In genomic region chr2:71597749-71598148, GRCh38 we compare ENCODE assay signal across 32 cellular contexts.
"Had no signal": no experiment of that assay in that cellular context is flagged by ENCODE, and none has a peak within 500 bp of the region (broad histone marks: within the 10 kb centered on the region; RNA-seq: fewer than 3 reads in every experiment).

No MANE protein-coding gene starts in this region.

- H3K4me3 Mint-ChIP-seq: activated CD4-positive, alpha-beta memory T cell treated with anti-CD3 and anti-CD28 coated beads for 36 hours; activated naive CD4-positive, alpha-beta T cell treated with anti-CD3 and anti-CD28 coated beads, Interleukin-2, amount 50 U/mL, for 24 hours; activated naive CD8-positive, alpha-beta T cell treated with anti-CD3 and anti-CD28 coated beads, Interleukin-2, amount 50 U/mL, for 24 hours; activated T-cell treated with anti-CD3 and anti-CD28 coated beads, Interleukin-2, amount 50 U/mL, for 24 hours; activated T-helper 17 cell treated with anti-CD3 and anti-CD28 coated beads, Interleukin-2, amount 50 U/mL, for 72 hours; endodermal cell; natural killer cell treated with Interleukin-12 subunit alpha and Interleukin-12 subunit beta and Interleukin-15 and Interleukin-18, amount 100 ng/mL, for 72 hours; stimulated activated effector memory CD8-positive, alpha-beta T cell treated with anti-CD3 and anti-CD28 coated beads, Interleukin-12 subunit alpha, Interleukin-12 subunit beta, amount 100 ng/mL, for 72 hours; stimulated activated naive CD8-positive, alpha-beta T cell treated with anti-CD3 and anti-CD28 coated beads, Interleukin-15, Interleukin-2, amounts not matched to agents 100 ng/mL and 50 ng/mL, for 24 hours; T-helper 1 cell treated with Interleukin-12 subunit alpha and Interleukin-12 subunit beta and Interleukin-4 antibody, amounts not matched to agents 30 μg/mL and 1 μg/mL, for 36 hours had no signal

- DNase-seq: activated CD4-positive, alpha-beta memory T cell treated with anti-CD3 and anti-CD28 coated beads for 36 hours; activated CD4-positive, alpha-beta T cell treated with anti-CD3 and anti-CD28 coated beads for 4 hours; activated CD8-positive, alpha-beta memory T cell treated with anti-CD3 and anti-CD28 coated beads, Interleukin-2, amount 50 U/mL, for 4 hours; activated naive CD8-positive, alpha-beta T cell treated with anti-CD3 and anti-CD28 coated beads, Interleukin-2, amount 50 U/mL, for 24 hours; activated T-cell treated with anti-CD3 and anti-CD28 coated beads, Interleukin-2, amount 50 U/mL, for 24 hours; amygdala; caudate nucleus; endodermal cell; esophagus squamous epithelium; gastrocnemius medialis; hippocampal formation; left cardiac atrium; left ventricle myocardium superior; mucosa of descending colon; ovary; retina; sigmoid colon; small intestine; stimulated activated CD4-positive, alpha-beta T cell treated with anti-CD3 and anti-CD28 coated beads, Interleukin-4, amount 100 ng/mL, for 24 hours; T-helper 9 cell; tibial artery; upper lobe of right lung had no signal

- ATAC-seq: activated naive CD8-positive, alpha-beta T cell treated with anti-CD3 and anti-CD28 coated beads, Interleukin-2, amount 50 U/mL, for 24 hours; activated T-helper 17 cell treated with anti-CD3 and anti-CD28 coated beads, Interleukin-2, amount 50 U/mL, for 72 hours; gastrocnemius medialis; left cardiac atrium; left ventricle myocardium superior; mucosa of descending colon; natural killer cell treated with Interleukin-12 subunit alpha and Interleukin-12 subunit beta and Interleukin-15 and Interleukin-18, amount 100 ng/mL, for 72 hours; stimulated activated effector memory CD8-positive, alpha-beta T cell treated with anti-CD3 and anti-CD28 coated beads, Interleukin-12 subunit alpha, Interleukin-12 subunit beta, amount 100 ng/mL, for 72 hours; upper lobe of right lung had no signal

- H3K36me3 Mint-ChIP-seq: activated CD4-positive, alpha-beta memory T cell treated with anti-CD3 and anti-CD28 coated beads for 36 hours; activated naive CD4-positive, alpha-beta T cell treated with anti-CD3 and anti-CD28 coated beads, Interleukin-2, amount 50 U/mL, for 24 hours; natural killer cell treated with Interleukin-12 subunit alpha and Interleukin-12 subunit beta and Interleukin-15 and Interleukin-18, amount 100 ng/mL, for 72 hours; stimulated activated effector memory CD8-positive, alpha-beta T cell treated with anti-CD3 and anti-CD28 coated beads, Interleukin-12 subunit alpha, Interleukin-12 subunit beta, amount 100 ng/mL, for 72 hours had no signal

- H3K4me1 ChIP-seq: gastrocnemius medialis, prostate gland, upper lobe of right lung had no signal

- H3K27me3 ChIP-seq: gastrocnemius medialis, neutrophil, ovary, sigmoid colon, tibial artery, upper lobe of right lung had no signal

- H3K4me1 Mint-ChIP-seq: activated naive CD4-positive, alpha-beta T cell treated with anti-CD3 and anti-CD28 coated beads, Interleukin-2, amount 50 U/mL, for 24 hours; activated naive CD8-positive, alpha-beta T cell treated with anti-CD3 and anti-CD28 coated beads, Interleukin-2, amount 50 U/mL, for 24 hours; activated T-helper 17 cell treated with anti-CD3 and anti-CD28 coated beads, Interleukin-2, amount 50 U/mL, for 72 hours had no signal

- H3K27ac Mint-ChIP-seq: activated CD4-positive, alpha-beta memory T cell treated with anti-CD3 and anti-CD28 coated beads for 36 hours; activated naive CD4-positive, alpha-beta T cell treated with anti-CD3 and anti-CD28 coated beads, Interleukin-2, amount 50 U/mL, for 24 hours; activated naive CD8-positive, alpha-beta T cell treated with anti-CD3 and anti-CD28 coated beads, Interleukin-2, amount 50 U/mL, for 24 hours; activated T-cell treated with anti-CD3 and anti-CD28 coated beads, Interleukin-2, amount 50 U/mL, for 24 hours; activated T-helper 17 cell treated with anti-CD3 and anti-CD28 coated beads, Interleukin-2, amount 50 U/mL, for 72 hours; natural killer cell treated with Interleukin-12 subunit alpha and Interleukin-12 subunit beta and Interleukin-15 and Interleukin-18, amount 100 ng/mL, for 72 hours; stimulated activated effector memory CD8-positive, alpha-beta T cell treated with anti-CD3 and anti-CD28 coated beads, Interleukin-12 subunit alpha, Interleukin-12 subunit beta, amount 100 ng/mL, for 72 hours; stimulated activated naive CD8-positive, alpha-beta T cell treated with anti-CD3 and anti-CD28 coated beads, Interleukin-15, Interleukin-2, amounts not matched to agents 100 ng/mL and 50 ng/mL, for 24 hours; T-helper 1 cell treated with Interleukin-12 subunit alpha and Interleukin-12 subunit beta and Interleukin-4 antibody, amounts not matched to agents 30 μg/mL and 1 μg/mL, for 36 hours had no signal

- H3K9me3 Mint-ChIP-seq: activated CD4-positive, alpha-beta memory T cell treated with anti-CD3 and anti-CD28 coated beads for 36 hours; activated naive CD4-positive, alpha-beta T cell treated with anti-CD3 and anti-CD28 coated beads, Interleukin-2, amount 50 U/mL, for 24 hours; activated naive CD8-positive, alpha-beta T cell treated with anti-CD3 and anti-CD28 coated beads, Interleukin-2, amount 50 U/mL, for 24 hours; activated T-cell treated with anti-CD3 and anti-CD28 coated beads, Interleukin-2, amount 50 U/mL, for 24 hours; activated T-helper 17 cell treated with anti-CD3 and anti-CD28 coated beads, Interleukin-2, amount 50 U/mL, for 72 hours; endodermal cell; natural killer cell treated with Interleukin-12 subunit alpha and Interleukin-12 subunit beta and Interleukin-15 and Interleukin-18, amount 100 ng/mL, for 72 hours; stimulated activated effector memory CD8-positive, alpha-beta T cell treated with anti-CD3 and anti-CD28 coated beads, Interleukin-12 subunit alpha, Interleukin-12 subunit beta, amount 100 ng/mL, for 72 hours; stimulated activated naive CD8-positive, alpha-beta T cell treated with anti-CD3 and anti-CD28 coated beads, Interleukin-15, Interleukin-2, amounts not matched to agents 100 ng/mL and 50 ng/mL, for 24 hours; T-helper 1 cell treated with Interleukin-12 subunit alpha and Interleukin-12 subunit beta and Interleukin-4 antibody, amounts not matched to agents 30 μg/mL and 1 μg/mL, for 36 hours had no signal

- H3K4me3 ChIP-seq: esophagus squamous epithelium, gastrocnemius medialis, mucosa of descending colon, ovary, prostate gland, sigmoid colon, tibial artery, upper lobe of right lung had no signal

- H3K27me3 Mint-ChIP-seq: natural killer cell treated with Interleukin-12 subunit alpha and Interleukin-12 subunit beta and Interleukin-15 and Interleukin-18, amount 100 ng/mL, for 72 hours had no signal

- H3K27ac ChIP-seq: epithelial cell of prostate, esophagus squamous epithelium, gastrocnemius medialis, neutrophil, ovary, prostate gland, sigmoid colon, tibial artery, upper lobe of right lung, VCaP had no signal

- H3K9me3 ChIP-seq: esophagus squamous epithelium, gastrocnemius medialis, mucosa of descending colon, neutrophil, ovary, prostate gland, sigmoid colon, tibial artery, upper lobe of right lung had no signal

- H3K36me3 ChIP-seq: esophagus squamous epithelium, ovary, prostate gland, upper lobe of right lung had no signal
